In genomic region chr2:156400704-156401678, GRCh38 we compare ENCODE assay signal across 8 cellular contexts. TPM values are rescaled to one million over a fixed set of nuclear protein-coding genes. Genes with fewer than 3 reads are reported as not detected.
DNase-seq lines count a peak whose midpoint lies in the region; ATAC-seq and TF ChIP-seq lines count a peak whose summit lies in the region.

No MANE protein-coding gene starts in this region.

- H2BK120ac ChIP-seq in mesenchymal stem cell (ENCODE audit: low read depth, low read length): no peak overlapping the region

- peak; percentile 65 for ATAC-seq in GM21381 (IDR thresholded peaks at IDR 0.05; ENCODE audit: unreplicated experiment)

- H3K4me1 Mint-ChIP-seq in CD8-positive, alpha-beta memory T cell: peaks cover 19 to 31% (median 31%) of the 10 kb centered on the region in 3 donors
- H3K4me1 Mint-ChIP-seq in endodermal cell: peaks cover 10% of the 10 kb centered on the region

- H3K18ac ChIP-seq in mesenchymal stem cell (ENCODE audit: low read depth in 1 of 2, low read length in 2 of 2): no peak overlapping the region

- H3K27ac Mint-ChIP-seq in CD8-positive, alpha-beta memory T cell: peak overlapping the region; percentile 92 to 99 (median 97)
- peak overlapping the region; percentile 84 for H3K27ac Mint-ChIP-seq in endodermal cell

- POLR2A ChIA-PET in CD8-positive, alpha-beta memory T cell (lab: Charles Lee): interaction anchor here (0.6 to 3.1 kb wide), 6 partner anchors 35 to 981 kb away, joined by 3 to 49 read pairs (median 3); partner anchors contain the start of genes GPD2 and NR4A2

- no peak overlapping the region for H4K91ac ChIP-seq in mesenchymal stem cell (ENCODE audit: low read length)

- H3K9me3 Mint-ChIP-seq in CD8-positive, alpha-beta memory T cell: peaks cover 0 to 5% (median 3%) of the 10 kb centered on the region in 5 donors
- no peaks in the 10 kb centered on the region for H3K9me3 Mint-ChIP-seq in endodermal cell

- H3K36me3 ChIP-seq in CD8-positive, alpha-beta memory T cell (ENCODE audit: insufficient read depth, low read length): no peaks in the 10 kb centered on the region
- H3K36me3 ChIP-seq in endodermal cell (ENCODE audit: control insufficient read depth, insufficient read depth, low read length): no peaks in the 10 kb centered on the region
- H3K36me3 ChIP-seq in mesenchymal stem cell (ENCODE audit: control insufficient read depth in 1 of 2, insufficient read depth in 2 of 2, low read depth in 1 of 2, low read length in 2 of 2): no peaks in the 10 kb centered on the region

- peaks cover 0 to 13% (median 0%) of the 10 kb centered on the region in 3 donors for H3K36me3 Mint-ChIP-seq in CD8-positive, alpha-beta memory T cell
- H3K36me3 Mint-ChIP-seq in endodermal cell (ENCODE audit: low read depth): no peaks in the 10 kb centered on the region

- H2BK15ac ChIP-seq in mesenchymal stem cell (ENCODE audit: low read depth, poor library complexity, severe bottlenecking): no peak overlapping the region

- CTCF ChIA-PET in CD8-positive, alpha-beta memory T cell (lab: Charles Lee): interaction anchor here (0.6 to 2.5 kb wide), 6 partner anchors 19 to 68 kb away, joined by 3 to 27 read pairs (median 10); partner anchors contain the start of genes GPD2 and NR4A2

- no peaks in the 10 kb centered on the region for H3K79me1 ChIP-seq in mesenchymal stem cell (replicated peaks; ENCODE audit: low read length, poor library complexity, severe bottlenecking)

- H3K23ac ChIP-seq in mesenchymal stem cell (ENCODE audit: low read length in 2 of 2): no peak overlapping the region

- H3K4me3 ChIP-seq in CD8-positive, alpha-beta memory T cell (ENCODE audit: low read length): peak overlapping the region; percentile 84
- H3K4me3 ChIP-seq in endodermal cell (ENCODE audit: low read length) (peak overlapping the region; percentile 87), mesenchymal stem cell (ENCODE audit: insufficient read depth in 1 of 2, low read depth in 1 of 2, low read length in 2 of 2) (peak overlapping the region in 1 of 2 experiments; percentile 88)

- peak overlapping the region; percentile 85 to 99 (median 93) for H3K4me3 Mint-ChIP-seq in CD8-positive, alpha-beta memory T cell
- H3K4me3 Mint-ChIP-seq in endodermal cell: peak overlapping the region; percentile 81

- DNase-seq in CD8-positive, alpha-beta memory T cell: peak; percentile 64 to 87 (median 83)
- DNase-seq in HT-29 (ENCODE audit: low spot score): peak; percentile 92
- DNase-seq in NOMO-1 (lab: John Stamatoyannopoulos, UW; ENCODE audit: unreplicated experiment in 2 of 2): peak; percentile 43 to 73
- peak; percentile 66 for DNase-seq in activated CD8-positive, alpha-beta memory T cell treated with anti-CD3 and anti-CD28 coated beads, Interleukin-2, amount 50 U/mL, for 1 hour (ENCODE audit: extremely low read depth)
- peak; percentile 89 for DNase-seq in endodermal cell
- peak; percentile 91 for DNase-seq in mesenchymal stem cell
- DNase-seq in stimulated activated CD8-positive, alpha-beta memory T cell treated with anti-CD3 and anti-CD28 coated beads, Interleukin-12 subunit alpha, Interleukin-12 subunit beta, amount 100 ng/mL, for 1 hour (ENCODE audit: low read depth): peak; percentile 71

- TF ChIP-seq CTCF in endodermal cell (conservative IDR thresholded peaks at IDR 0.05): no peak

- no peak overlapping the region for H3K4ac ChIP-seq in mesenchymal stem cell (ENCODE audit: low read depth in 1 of 2, low read length in 2 of 2)

- H2AFZ ChIP-seq in mesenchymal stem cell (ENCODE audit: low read depth, low read length): no peak overlapping the region

- peak overlapping the region; percentile 45 for H3K9ac ChIP-seq in endodermal cell (ENCODE audit: extremely low read depth, low read length, poor library complexity, severe bottlenecking)
- peak overlapping the region; percentile 90 for H3K9ac ChIP-seq in mesenchymal stem cell (ENCODE audit: low read length)

- H2BK12ac ChIP-seq in mesenchymal stem cell (ENCODE audit: low read length in 2 of 2): no peak overlapping the region

- WGBS in endodermal cell (ENCODE audit: insufficient coverage in 1 of 2, insufficient read length in 1 of 2), 2 experiments: 0% methylated on average over 18 to 19 of the region's 19 CpGs
- 0% methylated on average over 17 of the region's 19 CpGs for WGBS in mesenchymal stem cell

- H3K4me2 ChIP-seq in mesenchymal stem cell (ENCODE audit: low read length, poor library complexity, severe bottlenecking): peak overlapping the region; percentile 47

- peak overlapping the region; percentile 89 for H3K27ac ChIP-seq in CD8-positive, alpha-beta memory T cell (ENCODE audit: low read depth, low read length)
- H3K27ac ChIP-seq in endodermal cell (ENCODE audit: low read depth, low read length) (peak overlapping the region; percentile 3), mesenchymal stem cell (ENCODE audit: low read length, poor library complexity, severe bottlenecking) (peak overlapping the region; percentile 58)

- no peaks in the 10 kb centered on the region for H3K27me3 ChIP-seq in CD8-positive, alpha-beta memory T cell (ENCODE audit: insufficient read depth, low read length, poor library complexity, severe bottlenecking)
- H3K27me3 ChIP-seq in endodermal cell (ENCODE audit: control insufficient read depth, insufficient read depth, low read length, poor library complexity, severe bottlenecking) (no peaks in the 10 kb centered on the region), mesenchymal stem cell (ENCODE audit: control insufficient read depth in 1 of 2, insufficient read depth in 1 of 2, low read length in 2 of 2) (no peaks in the 10 kb centered on the region)

- no peak overlapping the region for H4K8ac ChIP-seq in mesenchymal stem cell (ENCODE audit: low read length)

- no peak overlapping the region for H2BK5ac ChIP-seq in mesenchymal stem cell (ENCODE audit: low read depth, low read length, poor library complexity, severe bottlenecking)

- H3K27me3 Mint-ChIP-seq in CD8-positive, alpha-beta memory T cell: peaks cover 0 to 14% of the 10 kb centered on the region in 2 donors
- peaks cover 16% of the 10 kb centered on the region for H3K27me3 Mint-ChIP-seq in endodermal cell (ENCODE audit: insufficient read depth)

- no peaks in the 10 kb centered on the region for H3K9me3 ChIP-seq in CD8-positive, alpha-beta memory T cell (ENCODE audit: low read length)
- H3K9me3 ChIP-seq in endodermal cell (ENCODE audit: control insufficient read depth, low read length) (no peaks in the 10 kb centered on the region), mesenchymal stem cell (ENCODE audit: control insufficient read depth, low read length) (no peaks in the 10 kb centered on the region)

- peaks cover 6% of the 10 kb centered on the region for H3K4me1 ChIP-seq in CD8-positive, alpha-beta memory T cell (ENCODE audit: insufficient read depth, low read length)
- H3K4me1 ChIP-seq in endodermal cell (ENCODE audit: control insufficient read depth, insufficient read depth, low read length) (no peaks in the 10 kb centered on the region), mesenchymal stem cell (ENCODE audit: control insufficient read depth, insufficient read depth, low read depth, low read length) (peaks cover 3% of the 10 kb centered on the region)

- H2AK5ac ChIP-seq in mesenchymal stem cell (ENCODE audit: low read length, severe bottlenecking): no peak overlapping the region

- H3K14ac ChIP-seq in mesenchymal stem cell (ENCODE audit: low read length in 2 of 2): no peak overlapping the region

RNA-seq across cellular contexts. Expression of gene GPD2, which starts 35.2 kb away (rescaled TPM):
- 10 to 100 TPM; 38.9 to 44.3 TPM for total RNA-seq in CD8-positive, alpha-beta memory T cell
- polyA plus RNA-seq in CD8-positive, alpha-beta memory T cell: 10.1 TPM
- 30.4 and 33.2 TPM in 2 replicates for total RNA-seq in HT-29 (2014; rRNA removed; shearing (Covaris generic))
- 10 to 100 TPM; 51.7 to 64.6 TPM for total RNA-seq in endodermal cell
- polyA plus RNA-seq in endodermal cell (2013, experiment 1 of 2): 22.0 TPM
- polyA plus RNA-seq in endodermal cell (2013, experiment 2 of 2): 22.7 TPM
- 12.2 TPM for polyA plus RNA-seq in mesenchymal stem cell (2013, experiment 1 of 2)
- polyA plus RNA-seq in mesenchymal stem cell (2013, experiment 2 of 2): 15.3 TPM

Comparison
In these comparisons a context has a peak if more than half of its experiments do, and no peak if none do; other contexts are left out.
1. H3K27ac ChIP-seq: peak in every context shown above with its lines; median percentile 89 in CD8-positive, alpha-beta memory T cell; 58 in mesenchymal stem cell; 3 in endodermal cell.